In the genomic region with DNA sequence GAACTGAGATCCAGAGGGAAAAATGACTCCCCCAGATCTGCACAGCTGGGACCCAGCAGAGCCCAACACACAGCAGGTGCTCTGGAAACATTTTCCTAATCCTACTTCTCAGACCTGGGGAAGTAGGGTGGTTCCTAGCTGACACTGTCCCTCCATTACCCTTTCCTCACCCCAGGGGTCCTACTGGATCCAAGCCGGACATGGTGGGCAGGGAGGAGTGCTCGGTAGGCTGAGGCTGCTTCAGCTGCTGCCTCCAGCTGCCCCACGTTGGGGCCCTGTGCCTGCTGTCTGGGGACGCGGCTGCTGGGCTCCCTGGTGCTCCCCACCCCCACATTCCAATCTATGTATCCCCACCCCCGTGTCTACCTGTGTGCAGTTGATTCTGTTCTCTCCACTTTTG, we compare ENCODE assay signal across 20 cellular contexts. TPM values are rescaled to one million over a fixed set of nuclear protein-coding genes. Genes with fewer than 3 reads are reported as not detected.
DNase-seq lines count a peak whose midpoint lies in the region; ATAC-seq and TF ChIP-seq lines count a peak whose summit lies in the region.
"Had no signal": no experiment of that assay in that cellular context is flagged by ENCODE, and none has a peak within 500 bp of the region (broad histone marks: within the 10 kb centered on the region; RNA-seq: fewer than 3 reads in every experiment).

No MANE protein-coding gene starts in this region.

- intact Hi-C loops in Panc1 (cut with micrococcal nuclease; ENCODE audit: unreplicated experiment) (no loop called here), gastrocnemius medialis (cut with DNase I; ENCODE audit: low total_unique reads) (loop anchor here (2.0 to 5.0 kb wide), 2 partner anchors 18 to 60 kb away; no protein-coding TSS in a partner anchor), A673 (cut with micrococcal nuclease; ENCODE audit: unreplicated experiment) (no loop called here)

- H3K9me3 ChIP-seq in Panc1 (ENCODE audit: control insufficient read depth, insufficient read depth, low read depth, low read length) (no peaks in the 10 kb centered on the region), gastrocnemius medialis (no peaks in the 10 kb centered on the region), A673 (ENCODE audit: low read depth, low read length, poor library complexity, severe bottlenecking) (no peaks in the 10 kb centered on the region)
- H3K9me3 ChIP-seq: uterus had no signal

- H3K27me3 ChIP-seq in H7 (ENCODE audit: control insufficient read depth, insufficient read depth, low read length) (no peaks in the 10 kb centered on the region), Panc1 (ENCODE audit: control insufficient read depth, insufficient read depth, low read length) (no peaks in the 10 kb centered on the region), gastrocnemius medialis (no peaks in the 10 kb centered on the region), A673 (replicated peaks; ENCODE audit: insufficient read depth, low read depth, low read length, poor library complexity) (no peaks in the 10 kb centered on the region)
- H3K27me3 ChIP-seq: uterus had no signal

- H3K4me1 ChIP-seq in Panc1 (ENCODE audit: control insufficient read depth, insufficient read depth, low read length) (peaks cover 34% of the 10 kb centered on the region), gastrocnemius medialis (peaks cover 64 to 66% of the 10 kb centered on the region in 2 donors), A673 (ENCODE audit: insufficient read depth, low read length, poor library complexity, severe bottlenecking) (peaks cover 8% of the 10 kb centered on the region)
- H3K4me1 ChIP-seq: foreskin keratinocyte, uterus had no signal

- no peak for ATAC-seq in Panc1
- ATAC-seq in gastrocnemius medialis = no peak
- no peak for ATAC-seq in GM19324 (IDR thresholded peaks at IDR 0.05; ENCODE audit: low FRiP score, unreplicated experiment)
- ATAC-seq: activated CD4-positive, CD25-positive, alpha-beta regulatory T cell treated with anti-CD3 and anti-CD28 coated beads, Interleukin-2, amount 50 U/mL, for 24 hours; GM23338; naive thymus-derived CD8-positive, alpha-beta T cell had no signal

- POLR2A ChIA-PET in Panc1 (lab: Charles Lee) (no interaction called here), A673 (lab: Charles Lee; ENCODE audit: low non-redundant PET) (no interaction called here)

- no peaks in the 10 kb centered on the region for H3K36me3 ChIP-seq in H7 (replicated peaks; ENCODE audit: control insufficient read depth, insufficient read depth, low read length)
- no peaks in the 10 kb centered on the region for H3K36me3 ChIP-seq in Panc1 (ENCODE audit: control insufficient read depth, insufficient read depth, low read length)
- H3K36me3 ChIP-seq in gastrocnemius medialis = no peaks in the 10 kb centered on the region
- no peaks in the 10 kb centered on the region for H3K36me3 ChIP-seq in A673 (ENCODE audit: insufficient read depth, low read length, poor library complexity, severe bottlenecking)
- H3K36me3 ChIP-seq: uterus had no signal

- DNase-seq in H7 (peak; percentile 61), Panc1 (ENCODE audit: low read depth, low spot score) (no peak), left kidney (ENCODE audit: low read depth, low spot score) (peak; percentile 41), gastrocnemius medialis (no peak), putamen (ENCODE audit: low spot score) (no peak), NCI-H1048 (lab: John Stamatoyannopoulos, UW) (no peak), A673 (ENCODE audit: low spot score) (no peak)
- DNase-seq: activated CD4-positive, alpha-beta T cell treated with anti-CD3 and anti-CD28 coated beads, Interleukin-2, amount 50 U/mL, for 48 hours; activated naive CD4-positive, alpha-beta T cell treated with anti-CD3 and anti-CD28 coated beads, Interleukin-2, amount 10 ng/mL, durations not matched to agents 7 days and 5 days; CD4-positive, CD25-positive, alpha-beta regulatory T cell; effector memory CD4-positive, alpha-beta T cell; naive thymus-derived CD8-positive, alpha-beta T cell; NCI-H1105; retina; stimulated activated CD4-positive, alpha-beta T cell treated with anti-CD3 and anti-CD28 coated beads, Interleukin-4, amount 100 ng/mL, for 24 hours; uterus had no signal

- peak overlapping the region; percentile 44 for H3K27ac ChIP-seq in Panc1 (ENCODE audit: low read length)
- H3K27ac ChIP-seq in gastrocnemius medialis = peak overlapping the region; percentile 84 to 91 (median 85)
- no peak overlapping the region for H3K27ac ChIP-seq in A673 (ENCODE audit: low read depth, low read length, poor library complexity, severe bottlenecking)
- H3K27ac ChIP-seq: foreskin keratinocyte, uterus had no signal

- BruUV-seq in Panc1 (replicated peaks; lab: Mats Ljungman, UMichigan) = no TSS peak
- no TSS peak for BruUV-seq in A673 (replicated peaks; lab: Mats Ljungman, UMichigan)

- CTCF ChIA-PET in Panc1 (lab: Charles Lee) = no interaction called here
- CTCF ChIA-PET in A673 (lab: Charles Lee) = no interaction called here

- TF ChIP-seq CTCF in Panc1 (IDR thresholded peaks at IDR 0.05) = no peak
- TF ChIP-seq CTCF in gastrocnemius medialis (IDR thresholded peaks at IDR 0.05 in 4 of 5, conservative IDR thresholded peaks at IDR 0.05 in 1 of 5) = no peak
- no peak for TF ChIP-seq CTCF in A673 (conservative IDR thresholded peaks at IDR 0.05; ENCODE audit: low read depth, low read length)

- H3K4me3 ChIP-seq in H7 (ENCODE audit: insufficient read depth, low read depth, low read length) (no peak overlapping the region), Panc1 (ENCODE audit: low read depth in 2 of 2, low read length in 2 of 2) (no peak overlapping the region), gastrocnemius medialis (no peak overlapping the region), A673 (ENCODE audit: low read depth, low read length, poor library complexity, severe bottlenecking) (no peak overlapping the region)
- H3K4me3 ChIP-seq: GM23338, uterus had no signal

- in situ Hi-C loops in Panc1 (cut with HindIII; ENCODE audit: low pct_unique_long_range_greater_than_20kb, low sequenced_read_pairs) = no loop called here
- in situ Hi-C loops in gastrocnemius medialis (cut with MboI; ENCODE audit: low sequenced_read_pairs in 4 of 4) = no loop called here

- TF ChIP-seq POLR2A in gastrocnemius medialis (IDR thresholded peaks at IDR 0.05) = no peak

RNA-seq across cellular contexts. Expression of gene SLC6A6, which starts 29.8 kb away (rescaled TPM):
- total RNA-seq in H7 (2014; rRNA removed; shearing (Covaris generic)) = 88.8 and 113 TPM in 2 replicates
- total RNA-seq in Panc1 (2021; ENCODE audit: unreplicated experiment) (61.0 TPM), gastrocnemius medialis (100 to 1,000 TPM in 2 of 4 donors, 10 to 100 TPM in 2; 42.1 to 119 (median 88.7) TPM), A673 (2021) (48.8 and 55.1 TPM in 2 replicates)
- 53.8 TPM for polyA plus RNA-seq in Panc1 (2012; ENCODE audit: insufficient read length)

Comparison
In these comparisons a context has a peak if more than half of its experiments do, and no peak if none do; other contexts are left out.
1. DNase-seq: peak in H7 (single experiment) and left kidney (single experiment); none in Panc1 (single experiment), gastrocnemius medialis (0 of 2), putamen (single experiment), NCI-H1048 (single experiment) and A673 (single experiment).